Comparison of ENCODE assay signal across 8 cellular contexts in genomic region chr10:91908358-91909177, GRCh38. TPM values are rescaled to one million over a fixed set of nuclear protein-coding genes. Genes with fewer than 3 reads are reported as not detected.
DNase-seq lines count a peak whose midpoint lies in the region; ATAC-seq and TF ChIP-seq lines count a peak whose summit lies in the region.

No MANE protein-coding gene starts in this region.

- peaks cover 16 to 32% (median 26%) of the 10 kb centered on the region in 10 experiments for H3K4me1 ChIP-seq in BLaER1 treated with 17β-estradiol and CSF1 and Interleukin-3, amounts not matched to agents 10 nM and 100 nM
- H3K4me1 ChIP-seq in lower lobe of right lung: peaks cover 19% of the 10 kb centered on the region

- H3K27me3 ChIP-seq in BLaER1 treated with 17β-estradiol and CSF1 and Interleukin-3, amounts not matched to agents 10 nM and 100 nM: no peaks in the 10 kb centered on the region
- H3K27me3 ChIP-seq in dorsolateral prefrontal cortex (no peaks in the 10 kb centered on the region), lower lobe of right lung (ENCODE audit: low read depth) (no peaks in the 10 kb centered on the region)

- H3K4me3 ChIP-seq in BLaER1 treated with 17β-estradiol and CSF1 and Interleukin-3, amounts not matched to agents 10 nM and 100 nM: peak overlapping the region; percentile 72 to 96 (median 86)
- peak overlapping the region; percentile 56 to 94 (median 80) for H3K4me3 ChIP-seq in dorsolateral prefrontal cortex
- peak overlapping the region; percentile 88 for H3K4me3 ChIP-seq in lower lobe of right lung

- H4K20me1 ChIP-seq in BLaER1 treated with 17β-estradiol and CSF1 and Interleukin-3, amounts not matched to agents 10 nM and 100 nM: no peaks in the 10 kb centered on the region

- peak; percentile 83 for DNase-seq in NCI-H510A treated with DMSO at 0.1 percent for 48 hours (lab: John Stamatoyannopoulos, UW)
- DNase-seq in activated CD4-positive, alpha-beta T cell treated with anti-CD3 and anti-CD28 coated beads, Interleukin-2, amount 50 U/mL, for 1 hour: peak; percentile 67
- peak; percentile 56 to 83 (median 76) for DNase-seq in dorsolateral prefrontal cortex
- peak; percentile 83 for DNase-seq in lower lobe of right lung
- peak; percentile 34 to 68 (median 48) for DNase-seq in stimulated activated CD4-positive, alpha-beta T cell treated with anti-CD3 and anti-CD28 coated beads, TNF-alpha, amount 100 ng/mL, for 24 hours (ENCODE audit: low read depth in 3 of 3)

- TF ChIP-seq CTCF in dorsolateral prefrontal cortex (IDR thresholded peaks at IDR 0.05 in 54 of 56, conservative IDR thresholded peaks at IDR 0.05 in 2 of 56; ENCODE audit: low read depth in 1 of 56, partially characterized antibody in 56 of 56) (peak in 53 of 56 donors; percentile 29 to 68 (median 50)), lower lobe of right lung (IDR thresholded peaks at IDR 0.05) (peak; percentile 50)

- H3K36me3 ChIP-seq in BLaER1 treated with 17β-estradiol and CSF1 and Interleukin-3, amounts not matched to agents 10 nM and 100 nM: peaks cover 0 to 14% (median 0%) of the 10 kb centered on the region in 11 experiments; a peak in 3 of 22 replicates
- no peaks in the 10 kb centered on the region for H3K36me3 ChIP-seq in lower lobe of right lung

- H3K4me2 ChIP-seq in BLaER1 treated with 17β-estradiol and CSF1 and Interleukin-3, amounts not matched to agents 10 nM and 100 nM: peak overlapping the region; percentile 84 to 96 (median 93)

- peak overlapping the region; percentile 77 to 91 (median 85) for H3K9ac ChIP-seq in BLaER1 treated with 17β-estradiol and CSF1 and Interleukin-3, amounts not matched to agents 10 nM and 100 nM

- H3K27ac ChIP-seq in BLaER1 treated with 17β-estradiol and CSF1 and Interleukin-3, amounts not matched to agents 10 nM and 100 nM: peak overlapping the region; percentile 49 to 89 (median 85); a peak in 21 of 22 replicates
- H3K27ac ChIP-seq in dorsolateral prefrontal cortex (peak overlapping the region in 55 of 59 donors; percentile 3 to 88 (median 68)), lower lobe of right lung (peak overlapping the region; percentile 80)

- intact Hi-C loops in dorsolateral prefrontal cortex (cut with DNase I): loop anchor here (1.0 to 10.0 kb wide), 6 partner anchors 16 to 614 kb away; partner anchors contain the start of genes PPP1R3C (in 2 of the 2) and TNKS2 (in 2 of the 2)
- intact Hi-C loops in lower lobe of right lung (cut with DNase I): no loop called here

- no peaks in the 10 kb centered on the region for H3K9me3 ChIP-seq in BLaER1 treated with 17β-estradiol and CSF1 and Interleukin-3, amounts not matched to agents 10 nM and 100 nM (replicated peaks in 1 of 11)
- H3K9me3 ChIP-seq in lower lobe of right lung: no peaks in the 10 kb centered on the region

- ATAC-seq in HG03354 (IDR thresholded peaks at IDR 0.05; ENCODE audit: poor library complexity, severe bottlenecking, unreplicated experiment) (peak; percentile 90), lower lobe of right lung (peak; percentile 94 to 97)

- TF ChIP-seq POLR2A in GM19099 (IDR thresholded peaks at IDR 0.05; ENCODE audit: extremely low read depth, insufficient read length, low read depth): peak; percentile 54

RNA-seq across cellular contexts. Expression of gene FGFBP3, which starts 0.7 kb away (rescaled TPM):
- 1 to 10 TPM; 1.9 to 9.1 (median 3.8) TPM for total RNA-seq in dorsolateral prefrontal cortex
- total RNA-seq in lower lobe of right lung: 0.77 TPM

RNA-seq across cellular contexts. Expression of gene BTAF1, which starts 15.0 kb away (rescaled TPM):
- 10 to 100 TPM; 28.2 to 65.3 (median 40.9) TPM for total RNA-seq in dorsolateral prefrontal cortex
- total RNA-seq in lower lobe of right lung: 31.0 TPM

Comparison
In these comparisons a context has a peak if more than half of its experiments do, and no peak if none do; other contexts are left out.
1. Peak in every context shown above with its lines: DNase-seq, ATAC-seq, H3K4me3 ChIP-seq and H3K27ac ChIP-seq.